Comparison of ENCODE assay signal across 8 cellular contexts in the genomic region with DNA sequence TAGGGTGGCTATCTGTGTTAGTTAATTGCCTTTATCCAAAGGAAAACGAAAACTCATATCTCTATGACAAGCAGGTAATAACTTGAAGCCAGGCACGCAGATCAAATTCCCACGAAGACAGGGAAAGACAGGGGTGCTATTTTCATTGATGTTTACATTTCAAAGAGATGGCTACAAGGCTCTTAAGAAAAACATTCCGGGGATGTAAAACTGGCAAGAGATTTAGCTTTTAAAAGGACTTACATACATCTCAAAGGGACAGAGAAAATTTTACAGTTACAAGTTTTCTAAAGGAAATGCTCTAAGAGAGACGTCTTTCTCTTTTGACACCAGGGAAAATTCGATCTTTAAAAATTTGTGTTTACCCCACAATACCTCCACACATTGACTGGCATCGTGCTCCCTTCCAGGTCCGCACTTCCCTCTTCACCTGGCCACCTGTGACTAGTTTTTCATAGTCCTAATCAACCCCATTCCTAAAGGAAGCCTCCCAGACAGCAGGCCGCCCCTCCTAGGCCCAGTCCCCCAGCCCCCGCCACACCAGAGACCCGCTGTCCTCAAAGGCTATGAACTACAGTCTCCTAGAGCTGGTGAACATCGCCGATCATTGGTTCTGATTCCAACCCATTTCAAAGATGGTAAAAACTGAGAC. TPM values are rescaled to one million over a fixed set of nuclear protein-coding genes. Genes with fewer than 3 reads are reported as not detected.
DNase-seq lines count a peak whose midpoint lies in the region; ATAC-seq and TF ChIP-seq lines count a peak whose summit lies in the region.

No MANE protein-coding gene starts in this region.

- TF ChIP-seq CTCF in cardiac muscle cell (IDR thresholded peaks at IDR 0.05; ENCODE audit: low read depth, low read length) (no peak), right lobe of liver (IDR thresholded peaks at IDR 0.05) (no peak), upper lobe of left lung (IDR thresholded peaks at IDR 0.05) (no peak)

- peak overlapping the region; percentile 66 for H3K4me3 ChIP-seq in cardiac muscle cell
- H3K4me3 ChIP-seq in right lobe of liver: peak overlapping the region; percentile 52 to 71 (median 53)
- H3K4me3 ChIP-seq in upper lobe of left lung: peak overlapping the region in 3 of 4 donors; percentile 49 to 69 (median 62)

- H3K9me3 ChIP-seq in cardiac muscle cell (ENCODE audit: low read depth) (no peaks in the 10 kb centered on the region), right lobe of liver (no peaks in the 10 kb centered on the region), upper lobe of left lung (no peaks in the 10 kb centered on the region)

- intact Hi-C loops in Right ventricle myocardium inferior (cut with DNase I): loop anchor here (5.0 kb wide), 1 partner anchor 87 kb away; no protein-coding TSS in a partner anchor
- intact Hi-C loops in right lobe of liver (cut with DNase I): no loop called here

- no peaks in the 10 kb centered on the region for H3K4me1 ChIP-seq in cardiac muscle cell (ENCODE audit: low read depth)
- H3K4me1 ChIP-seq in right lobe of liver: peaks cover 0 to 20% (median 0%) of the 10 kb centered on the region in 4 donors
- peaks cover 5 to 13% (median 12%) of the 10 kb centered on the region in 4 donors for H3K4me1 ChIP-seq in upper lobe of left lung

- H3K36me3 ChIP-seq in cardiac muscle cell (peaks cover 4% of the 10 kb centered on the region), right lobe of liver (peaks cover 0 to 12% (median 5%) of the 10 kb centered on the region in 4 donors), upper lobe of left lung (peaks cover 0 to 24% (median 12%) of the 10 kb centered on the region in 4 donors)

- H3K27me3 ChIP-seq in cardiac muscle cell: no peaks in the 10 kb centered on the region
- no peaks in the 10 kb centered on the region for H3K27me3 ChIP-seq in right lobe of liver
- H3K27me3 ChIP-seq in upper lobe of left lung: no peaks in the 10 kb centered on the region

- no peak for TF ChIP-seq POLR2A in right lobe of liver (IDR thresholded peaks at IDR 0.05)
- TF ChIP-seq POLR2A in upper lobe of left lung (IDR thresholded peaks at IDR 0.05): no peak

- ATAC-seq in Right ventricle myocardium inferior (no peak), right lobe of liver (no peak), upper lobe of left lung (ENCODE audit: low FRiP score in 2 of 2) (no peak), HG02970 (IDR thresholded peaks at IDR 0.05; ENCODE audit: low FRiP score, unreplicated experiment) (no peak)

- no peak for DNase-seq in cardiac muscle cell (ENCODE audit: low read depth in 1 of 2, low spot score in 1 of 2)
- no peak for DNase-seq in Right ventricle myocardium inferior (ENCODE audit: missing footprints)
- no peak for DNase-seq in right lobe of liver
- DNase-seq in upper lobe of left lung: no peak
- no peak for DNase-seq in stimulated activated naive CD4-positive, alpha-beta T cell (lab: John Stamatoyannopoulos, UW)
- DNase-seq in stimulated activated CD4-positive, alpha-beta T cell treated with anti-CD3 and anti-CD28 coated beads, Interleukin-12 subunit alpha, Interleukin-12 subunit beta, amount 100 ng/mL, for 4 hours: no peak

- 17% methylated on average over 13 of the region's 13 CpGs for WGBS in right lobe of liver (ENCODE audit: insufficient coverage, low coverage, low lambda C conversion rate, missing lambda C conversion rate)
- WGBS in upper lobe of left lung, 2 donors: 13 to 42% methylated on average over 10 to 13 of the region's 13 CpGs

- no peak for TF ChIP-seq EP300 in upper lobe of left lung (IDR thresholded peaks at IDR 0.05)

- peak overlapping the region; percentile 73 for H3K27ac ChIP-seq in cardiac muscle cell
- peak overlapping the region; percentile 76 for H3K27ac ChIP-seq in angular gyrus (ENCODE audit: low read depth, low read length)
- peak overlapping the region; percentile 93 to 97 (median 94) for H3K27ac ChIP-seq in right lobe of liver
- peak overlapping the region; percentile 91 to 97 (median 96) for H3K27ac ChIP-seq in upper lobe of left lung

RNA-seq across cellular contexts. Expression of gene ARAF, which starts 0.7 kb away (rescaled TPM):
- 44.1 and 45.5 TPM in 2 replicates for total RNA-seq in cardiac muscle cell
- 72.9 and 87.3 TPM in 2 replicates for polyA plus RNA-seq in cardiac muscle cell
- 76.5 TPM for total RNA-seq in Right ventricle myocardium inferior
- total RNA-seq in right lobe of liver: 10 to 100 TPM; 31.5 to 86.0 (median 54.9) TPM
- total RNA-seq in upper lobe of left lung: 100 to 1,000 TPM in 2 of 6 donors, 10 to 100 TPM in 4; 42.0 to 104 (median 85.2) TPM

RNA-seq across cellular contexts. Expression of gene TIMP1, which starts 21.9 kb away (rescaled TPM):
- total RNA-seq in cardiac muscle cell (54.4 and 113 TPM in 2 replicates), Right ventricle myocardium inferior (112 TPM), right lobe of liver (100 to 1,000 TPM in 4 of 6 experiments, 10 to 100 TPM in 2; 82.1 to 432 (median 143) TPM), upper lobe of left lung (100 to 1,000 TPM in 4 of 6 donors, 10 to 100 TPM in 2; 54.5 to 420 (median 163) TPM)
- 147 and 247 TPM in 2 replicates for polyA plus RNA-seq in cardiac muscle cell

RNA-seq across cellular contexts. Expression of gene SYN1, which starts 59.4 kb away (rescaled TPM):
- total RNA-seq in cardiac muscle cell: 1.8 and 2.0 TPM in 2 replicates
- polyA plus RNA-seq in cardiac muscle cell: 10.8 and 12.6 TPM in 2 replicates
- total RNA-seq in Right ventricle myocardium inferior: 11.1 TPM
- 1 to 10 TPM in 2 of 6 experiments, under 1 TPM in 3, not detected in 1; 0.22 to 3.1 (median 0.37) TPM for total RNA-seq in right lobe of liver
- total RNA-seq in upper lobe of left lung: 10 to 100 TPM in 1 of 6 donors, 1 to 10 TPM in 1, under 1 TPM in 4; 0.20 to 11.5 (median 0.56) TPM
